In the genomic region with DNA sequence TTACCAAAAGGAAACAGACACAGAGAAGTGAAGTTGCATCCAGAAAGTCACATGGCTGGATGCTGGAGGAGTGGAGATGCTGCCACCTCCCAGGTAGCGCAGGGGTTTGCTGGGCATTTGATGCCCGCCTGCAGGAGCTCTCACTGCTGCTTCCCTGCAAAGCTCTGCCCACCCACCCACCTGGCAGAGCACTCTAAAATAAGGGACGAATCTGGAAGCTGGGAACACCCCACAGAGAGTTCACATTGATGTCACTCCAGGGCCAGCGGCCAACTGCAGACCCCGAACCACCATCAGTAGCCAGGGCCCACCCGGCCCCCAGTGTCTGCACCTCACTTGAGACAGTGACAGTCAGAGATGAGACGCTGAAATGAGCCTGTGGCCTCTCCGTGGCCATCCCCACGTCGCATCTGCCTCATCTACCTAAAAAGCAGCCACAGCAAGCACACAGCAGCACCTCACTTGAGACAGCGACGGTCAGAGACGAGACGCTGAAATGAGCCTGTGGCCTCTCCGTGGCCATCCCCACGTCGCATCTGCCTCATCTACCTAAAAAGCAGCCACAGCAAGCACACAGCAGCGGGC, we compare ENCODE assay signal across 16 cellular contexts. TPM values are rescaled to one million over a fixed set of nuclear protein-coding genes. Genes with fewer than 3 reads are reported as not detected.
DNase-seq lines count a peak whose midpoint lies in the region; ATAC-seq and TF ChIP-seq lines count a peak whose summit lies in the region.
"Had no signal": no experiment of that assay in that cellular context is flagged by ENCODE, and none has a peak within 500 bp of the region (broad histone marks: within the 10 kb centered on the region; RNA-seq: fewer than 3 reads in every experiment).

No MANE protein-coding gene starts in this region.

- H3K4me1 ChIP-seq in neural progenitor cell = peaks cover 11% of the 10 kb centered on the region

- H3K27me3 ChIP-seq in neural progenitor cell = peaks cover 52% of the 10 kb centered on the region

- intact Hi-C loops in activated T-helper 2 cell treated with anti-CD3 and anti-CD28 coated beads, Interferon-gamma antibody, Interleukin-2, Interleukin-4, amounts not matched to agents 10 μg/mL and 5 μg/mL and 100 μg/mL, durations not matched to agents 14 hours and 24 hours and 36 hours (cut with micrococcal nuclease) = loop anchor here (5.0 to 10.0 kb wide), 2 partner anchors 167 to 350 kb away; a partner anchor contains a TSS

- peaks cover 3% of the 10 kb centered on the region for H3K27me3 Mint-ChIP-seq in activated naive CD8-positive, alpha-beta T cell
- H3K27me3 Mint-ChIP-seq in activated naive CD8-positive, alpha-beta T cell treated with anti-CD3 and anti-CD28 coated beads for 36 hours = no peaks in the 10 kb centered on the region
- no peaks in the 10 kb centered on the region for H3K27me3 Mint-ChIP-seq in activated T-helper 2 cell treated with anti-CD3 and anti-CD28 coated beads, Interferon-gamma antibody, Interleukin-2, Interleukin-4, amounts not matched to agents 10 μg/mL and 5 μg/mL and 100 μg/mL, durations not matched to agents 14 hours and 24 hours and 36 hours (ENCODE audit: low read depth)
- peaks cover 6 to 19% of the 10 kb centered on the region in 2 donors for H3K27me3 Mint-ChIP-seq in stimulated activated naive B cell treated with anti-CD40 and anti-IgM and Interleukin-4, amounts not matched to agents 10 μg/mL and 1 μg/mL and 100 μg/mL, for 72 hours
- H3K27me3 Mint-ChIP-seq in neural progenitor cell (ENCODE audit: insufficient read depth, low read depth) = peaks cover 4% of the 10 kb centered on the region

- TF ChIP-seq CTCF in coronary artery (IDR thresholded peaks at IDR 0.05) (no peak), neural progenitor cell (IDR thresholded peaks at IDR 0.05) (no peak)

- H3K9ac ChIP-seq in neural progenitor cell = no peak overlapping the region

- H3K4me2 ChIP-seq in neural progenitor cell = no peak overlapping the region

- no peak for ATAC-seq in stimulated activated naive B cell treated with anti-CD40 and anti-IgM and Interleukin-4, amounts not matched to agents 10 μg/mL and 1 μg/mL and 100 μg/mL, for 72 hours (replicated peaks)
- ATAC-seq: PC-3 had no signal

- H4K20me1 ChIP-seq in neural progenitor cell (ENCODE audit: low read depth) = no peaks in the 10 kb centered on the region

- no peak for TF ChIP-seq POLR2A in erythroblast (IDR thresholded peaks at IDR 0.05; ENCODE audit: low read length)

- H3K27ac ChIP-seq in coronary artery (no peak overlapping the region), neural progenitor cell (no peak overlapping the region)

- H3F3A ChIP-seq in neural progenitor cell (ENCODE audit: low read depth) = no peaks in the 10 kb centered on the region

- no peak overlapping the region for H2AFZ ChIP-seq in neural progenitor cell (replicated peaks)

- no peaks in the 10 kb centered on the region for H3K79me2 ChIP-seq in neural progenitor cell (ENCODE audit: low read depth)

- H3K36me3 Mint-ChIP-seq in activated naive CD8-positive, alpha-beta T cell = no peaks in the 10 kb centered on the region
- no peaks in the 10 kb centered on the region for H3K36me3 Mint-ChIP-seq in activated naive CD8-positive, alpha-beta T cell treated with anti-CD3 and anti-CD28 coated beads for 36 hours
- no peaks in the 10 kb centered on the region for H3K36me3 Mint-ChIP-seq in activated T-helper 2 cell treated with anti-CD3 and anti-CD28 coated beads, Interferon-gamma antibody, Interleukin-2, Interleukin-4, amounts not matched to agents 10 μg/mL and 5 μg/mL and 100 μg/mL, durations not matched to agents 14 hours and 24 hours and 36 hours (ENCODE audit: low read depth)
- H3K36me3 Mint-ChIP-seq in stimulated activated naive B cell treated with anti-CD40 and anti-IgM and Interleukin-4, amounts not matched to agents 10 μg/mL and 1 μg/mL and 100 μg/mL, for 72 hours = no peaks in the 10 kb centered on the region
- H3K36me3 Mint-ChIP-seq in neural progenitor cell = no peaks in the 10 kb centered on the region

- peaks cover 11% of the 10 kb centered on the region for H3K4me1 Mint-ChIP-seq in activated naive CD8-positive, alpha-beta T cell (ENCODE audit: low read depth)
- no peaks in the 10 kb centered on the region for H3K4me1 Mint-ChIP-seq in activated naive CD8-positive, alpha-beta T cell treated with anti-CD3 and anti-CD28 coated beads for 36 hours
- H3K4me1 Mint-ChIP-seq in activated T-helper 2 cell treated with anti-CD3 and anti-CD28 coated beads, Interferon-gamma antibody, Interleukin-2, Interleukin-4, amounts not matched to agents 10 μg/mL and 5 μg/mL and 100 μg/mL, durations not matched to agents 14 hours and 24 hours and 36 hours (ENCODE audit: low read depth) = peaks cover 12% of the 10 kb centered on the region
- peaks cover 4 to 5% of the 10 kb centered on the region in 2 donors for H3K4me1 Mint-ChIP-seq in stimulated activated naive B cell treated with anti-CD40 and anti-IgM and Interleukin-4, amounts not matched to agents 10 μg/mL and 1 μg/mL and 100 μg/mL, for 72 hours
- H3K4me1 Mint-ChIP-seq in neural progenitor cell = peaks cover 16% of the 10 kb centered on the region

- no peaks in the 10 kb centered on the region for H3K9me3 ChIP-seq in neural progenitor cell (ENCODE audit: low read depth)

- H3K9me3 Mint-ChIP-seq in activated naive CD8-positive, alpha-beta T cell (ENCODE audit: low read depth) = no peaks in the 10 kb centered on the region
- H3K9me3 Mint-ChIP-seq in activated naive CD8-positive, alpha-beta T cell treated with anti-CD3 and anti-CD28 coated beads for 36 hours = no peaks in the 10 kb centered on the region
- H3K9me3 Mint-ChIP-seq in activated T-helper 2 cell treated with anti-CD3 and anti-CD28 coated beads, Interferon-gamma antibody, Interleukin-2, Interleukin-4, amounts not matched to agents 10 μg/mL and 5 μg/mL and 100 μg/mL, durations not matched to agents 14 hours and 24 hours and 36 hours = no peaks in the 10 kb centered on the region
- H3K9me3 Mint-ChIP-seq in stimulated activated naive B cell treated with anti-CD40 and anti-IgM and Interleukin-4, amounts not matched to agents 10 μg/mL and 1 μg/mL and 100 μg/mL, for 72 hours = no peaks in the 10 kb centered on the region
- no peaks in the 10 kb centered on the region for H3K9me3 Mint-ChIP-seq in neural progenitor cell

- H3K27ac Mint-ChIP-seq in activated naive CD8-positive, alpha-beta T cell = no peak overlapping the region
- H3K27ac Mint-ChIP-seq in activated naive CD8-positive, alpha-beta T cell treated with anti-CD3 and anti-CD28 coated beads for 36 hours = no peak overlapping the region
- no peak overlapping the region for H3K27ac Mint-ChIP-seq in activated T-helper 2 cell treated with anti-CD3 and anti-CD28 coated beads, Interferon-gamma antibody, Interleukin-2, Interleukin-4, amounts not matched to agents 10 μg/mL and 5 μg/mL and 100 μg/mL, durations not matched to agents 14 hours and 24 hours and 36 hours
- H3K27ac Mint-ChIP-seq in stimulated activated naive B cell treated with anti-CD40 and anti-IgM and Interleukin-4, amounts not matched to agents 10 μg/mL and 1 μg/mL and 100 μg/mL, for 72 hours = peak overlapping the region; percentile 84
- no peak overlapping the region for H3K27ac Mint-ChIP-seq in neural progenitor cell

- DNase-seq in activated naive CD8-positive, alpha-beta T cell treated with anti-CD3 and anti-CD28 coated beads for 36 hours = no peak
- no peak for DNase-seq in activated T-helper 2 cell treated with anti-CD3 and anti-CD28 coated beads, Interferon-gamma antibody, Interleukin-2, Interleukin-4, amounts not matched to agents 10 μg/mL and 5 μg/mL and 100 μg/mL, durations not matched to agents 14 hours and 24 hours and 36 hours (ENCODE audit: low spot score)
- DNase-seq in coronary artery (ENCODE audit: low spot score) (peak; percentile 56), neural progenitor cell (ENCODE audit: low spot score) (no peak), erythroblast (lab: John Stamatoyannopoulos, UW) (no peak)
- DNase-seq in stimulated activated naive B cell treated with anti-CD40 and anti-IgM and Interleukin-4, amounts not matched to agents 10 μg/mL and 1 μg/mL and 100 μg/mL, for 72 hours = no peak
- DNase-seq: ACHN, AML-193, COR-L47, DMS53, NCI-H1092, NCI-H146, NCI-H2081, NCI-H774, PC-3 had no signal

- no peak overlapping the region for H3K4me3 ChIP-seq in coronary artery
- no peak overlapping the region for H3K4me3 ChIP-seq in neural progenitor cell

- H3K36me3 ChIP-seq in neural progenitor cell = no peaks in the 10 kb centered on the region

- peak overlapping the region; percentile 12 for H3K4me3 Mint-ChIP-seq in activated naive CD8-positive, alpha-beta T cell
- no peak overlapping the region for H3K4me3 Mint-ChIP-seq in activated naive CD8-positive, alpha-beta T cell treated with anti-CD3 and anti-CD28 coated beads for 36 hours
- H3K4me3 Mint-ChIP-seq in activated T-helper 2 cell treated with anti-CD3 and anti-CD28 coated beads, Interferon-gamma antibody, Interleukin-2, Interleukin-4, amounts not matched to agents 10 μg/mL and 5 μg/mL and 100 μg/mL, durations not matched to agents 14 hours and 24 hours and 36 hours (ENCODE audit: low read depth) = peak overlapping the region; percentile 42
- peak overlapping the region in 1 of 2 donors; percentile 46 for H3K4me3 Mint-ChIP-seq in stimulated activated naive B cell treated with anti-CD40 and anti-IgM and Interleukin-4, amounts not matched to agents 10 μg/mL and 1 μg/mL and 100 μg/mL, for 72 hours
- H3K4me3 Mint-ChIP-seq in neural progenitor cell = no peak overlapping the region

RNA-seq across cellular contexts. Expression of a gene that starts 27.4 kb away (rescaled TPM):
- total RNA-seq in activated naive CD8-positive, alpha-beta T cell treated with anti-CD3 and anti-CD28 coated beads for 36 hours = 1 to 10 TPM; 1.5 to 2.4 TPM
- 1.9 and 3.2 TPM in 2 replicates for total RNA-seq in activated T-helper 2 cell treated with anti-CD3 and anti-CD28 coated beads, Interferon-gamma antibody, Interleukin-2, Interleukin-4, amounts not matched to agents 10 μg/mL and 5 μg/mL and 100 μg/mL, durations not matched to agents 14 hours and 24 hours and 36 hours
- 2.6 TPM in 1 of 2 replicates, not detected in the other for total RNA-seq in neural progenitor cell (ENCODE audit: low replicate concordance)

Comparison
In these comparisons a context has a peak if more than half of its experiments do, and no peak if none do; other contexts are left out.
1. H3K4me3 Mint-ChIP-seq: peak in activated naive CD8-positive, alpha-beta T cell (single experiment) and activated T-helper 2 cell treated with anti-CD3 and anti-CD28 coated beads, Interferon-gamma antibody, Interleukin-2, Interleukin-4, amounts not matched to agents 10 μg/mL and 5 μg/mL and 100 μg/mL, durations not matched to agents 14 hours and 24 hours and 36 hours (single experiment); none in activated naive CD8-positive, alpha-beta T cell treated with anti-CD3 and anti-CD28 coated beads for 36 hours (single experiment) and neural progenitor cell (single experiment).